Comparison of ENCODE assay signal across 28 cellular contexts in the genomic region with DNA sequence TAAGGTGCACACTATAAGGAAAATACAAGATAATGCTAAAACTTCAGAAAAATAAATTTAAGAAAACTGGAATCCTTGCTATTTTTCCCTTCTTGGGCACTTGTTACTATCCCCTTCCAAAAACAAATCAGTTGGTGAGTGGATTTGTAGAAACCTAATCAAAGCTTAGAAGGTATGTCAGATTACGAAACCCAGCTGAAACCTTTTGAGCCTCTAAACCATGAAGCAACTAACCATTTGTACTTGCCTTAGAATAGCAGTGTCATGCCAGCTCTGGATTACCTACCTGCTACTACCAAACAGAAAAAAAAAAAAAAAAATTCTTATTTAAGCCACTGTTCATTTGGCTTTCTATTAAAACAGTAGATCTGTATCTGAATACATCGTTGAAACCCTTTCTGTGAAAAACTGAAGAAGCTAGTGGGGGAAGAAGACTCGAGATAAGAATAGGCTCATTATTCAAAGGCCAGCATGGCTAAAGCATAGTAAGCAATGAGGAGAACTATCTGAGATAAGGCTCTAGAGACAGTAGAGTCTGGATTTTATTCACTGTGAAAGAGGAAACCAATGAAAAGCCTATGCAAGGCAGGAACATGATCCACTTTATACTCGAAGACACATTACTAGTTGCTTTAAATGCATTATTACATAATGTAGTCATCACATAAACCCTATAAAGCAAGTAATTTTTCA. TPM values are rescaled to one million over a fixed set of nuclear protein-coding genes. Genes with fewer than 3 reads are reported as not detected.
A peak's percentile ranks its signal among the peaks of the same experiment; 100 is the strongest.
DNase-seq lines count a peak whose midpoint lies in the region; ATAC-seq, FAIRE-seq and TF ChIP-seq lines count a peak whose summit lies in the region.
"Had no signal": no experiment of that assay in that cellular context is flagged by ENCODE, and none has a peak within 500 bp of the region (broad histone marks: within the 10 kb centered on the region; RNA-seq: fewer than 3 reads in every experiment).

No MANE protein-coding gene starts in this region.

- no peak for TF ChIP-seq CTCF in epithelial cell of proximal tubule (conservative IDR thresholded peaks at IDR 0.05; ENCODE audit: low read depth, low read length)
- no peak for TF ChIP-seq CTCF in mesothelial cell of epicardium (IDR thresholded peaks at IDR 0.05; ENCODE audit: unreplicated experiment)

- POLR2A ChIA-PET in T-cell (lab: Charles Lee), result interaction anchor here in 1 of 2 donors (0.7 kb wide), 1 partner anchor 16 kb away, joined by 8 read pairs; no protein-coding TSS in a partner anchor

- H3K27me3 Mint-ChIP-seq in mesothelial cell of epicardium (ENCODE audit: low read depth), result no peaks in the 10 kb centered on the region
- no peaks in the 10 kb centered on the region for H3K27me3 Mint-ChIP-seq in T-cell
- H3K27me3 Mint-ChIP-seq: activated CD8-positive, alpha-beta T cell treated with anti-CD3 and anti-CD28 coated beads for 36 hours; progenitor cell of endocrine pancreas had no signal

- H3K9me3 Mint-ChIP-seq in mesothelial cell of epicardium (peaks cover 5% of the 10 kb centered on the region), T-cell (no peaks in the 10 kb centered on the region)
- H3K9me3 Mint-ChIP-seq: activated CD8-positive, alpha-beta T cell treated with anti-CD3 and anti-CD28 coated beads for 36 hours had no signal

- no peak overlapping the region for H3K4me3 ChIP-seq in epithelial cell of proximal tubule (ENCODE audit: low read depth, low read length)
- H3K4me3 ChIP-seq: adrenal gland, left ventricle myocardium inferior, mucosa of descending colon, smooth muscle cell had no signal

- H3K27ac Mint-ChIP-seq in mesothelial cell of epicardium, result peak overlapping the region; percentile 31
- H3K27ac Mint-ChIP-seq in T-cell, result no peak overlapping the region
- H3K27ac Mint-ChIP-seq: activated CD8-positive, alpha-beta T cell treated with anti-CD3 and anti-CD28 coated beads for 36 hours; progenitor cell of endocrine pancreas had no signal

- CTCF ChIA-PET in T-cell (lab: Charles Lee), result interaction anchor here (0.5 to 0.9 kb wide), 6 partner anchors 26 to 1147 kb away, joined by 3 to 4 read pairs (median 3); no protein-coding TSS in a partner anchor

- DNase-seq in GM12891 (ENCODE audit: insufficient read length, low spot score), result no peak
- peak; percentile 80 for DNase-seq in OCI-M1 (lab: John Stamatoyannopoulos, UW)
- peak; percentile 39 for DNase-seq in epithelial cell of proximal tubule (ENCODE audit: low read depth)
- DNase-seq in mesothelial cell of epicardium (ENCODE audit: low spot score in 2 of 2, unreplicated experiment in 2 of 2), result no peak
- DNase-seq in activated CD4-positive, CD25-positive, alpha-beta regulatory T cell treated with anti-CD3 and anti-CD28 coated beads, Interleukin-2, amount 50 U/mL, for 72 hours, result no peak
- DNase-seq in T-cell, result no peak
- DNase-seq in HuH-7.5 (ENCODE audit: low spot score), result no peak
- DNase-seq: activated CD8-positive, alpha-beta T cell treated with anti-CD3 and anti-CD28 coated beads for 36 hours; activated T-cell treated with anti-CD3 and anti-CD28 coated beads for 4 hours; adrenal gland; foreskin fibroblast; left ventricle myocardium inferior; mucosa of descending colon; NCI-H1436 treated with DMSO at 0.1 percent for 48 hours; NCI-H2171; NCI-H524; NK-92 treated with Interleukin-12 subunit alpha and Interleukin-12 subunit beta, amount 100 ng/mL, for 24 hours; stimulated activated CD4-positive, alpha-beta T cell treated with anti-CD3 and anti-CD28 coated beads, Interleukin-4, amount 100 ng/mL, for 1 hour; stimulated activated naive CD4-positive, alpha-beta T cell; T-helper 9 cell had no signal

- H3K4me3 Mint-ChIP-seq in mesothelial cell of epicardium (no peak overlapping the region), T-cell (no peak overlapping the region)
- H3K4me3 Mint-ChIP-seq: activated CD8-positive, alpha-beta T cell treated with anti-CD3 and anti-CD28 coated beads for 36 hours; CD14-positive monocyte; neural crest cell had no signal

- H3K36me3 Mint-ChIP-seq in mesothelial cell of epicardium, result peaks cover 4% of the 10 kb centered on the region
- H3K36me3 Mint-ChIP-seq in T-cell, result peaks cover 46% of the 10 kb centered on the region

- peaks cover 6% of the 10 kb centered on the region for H3K4me1 Mint-ChIP-seq in mesothelial cell of epicardium
- H3K4me1 Mint-ChIP-seq in T-cell, result peaks cover 56 to 64% (median 59%) of the 10 kb centered on the region in 3 donors

- ATAC-seq in HG03565 (IDR thresholded peaks at IDR 0.05; ENCODE audit: unreplicated experiment) (no peak), T-cell (replicated peaks in 1 of 4) (no peak)
- ATAC-seq: activated CD4-positive, CD25-positive, alpha-beta regulatory T cell treated with anti-CD3 and anti-CD28 coated beads, Interleukin-2, amount 50 U/mL, for 24 hours; activated CD8-positive, alpha-beta T cell treated with anti-CD3 and anti-CD28 coated beads for 36 hours; SK-N-SH treated with all-trans-retinoic acid at 6 μM for 48 hours had no signal

- TF ChIP-seq POLR2A in GM12891 (IDR thresholded peaks at IDR 0.05; ENCODE audit: low read depth, low read length), result no peak

- FAIRE-seq in GM12891 (lab: Jason Lieb, UNC), result peak; percentile 23
- FAIRE-seq: endometrium had no signal

TF ChIP-seq in GM12891, 5 proteins besides CTCF, POLR2A, EP300 and RAD21:
- TF ChIP-seq PAX5 (IDR thresholded peaks at IDR 0.05; ENCODE audit: insufficient read depth, low read length, severe bottlenecking), result no peak
- TF ChIP-seq TAF1 (IDR thresholded peaks at IDR 0.05; ENCODE audit: low read depth, low read length), result no peak
- no peak for TF ChIP-seq SPI1 (IDR thresholded peaks at IDR 0.05; ENCODE audit: low read depth, low read length)
- TF ChIP-seq POLR2AphosphoS5 (IDR thresholded peaks at IDR 0.05; ENCODE audit: low read depth, low read length), result no peak

RNA-seq across cellular contexts. Expression of gene OSBPL8, which starts 30.2 kb away (rescaled TPM):
- 10.0 TPM for polyA plus RNA-seq in GM12891 (2012; ENCODE audit: low read depth, missing spikeins)
- total RNA-seq in epithelial cell of proximal tubule, result 38.8 and 46.5 TPM in 2 replicates
- total RNA-seq in mesothelial cell of epicardium, result 50.8 to 51.5 TPM (median 51.5 TPM) in 3 replicates
- total RNA-seq in T-cell, result 100 to 1,000 TPM; 122 to 152 (median 130) TPM

Comparison
In these comparisons a context has a peak if more than half of its experiments do, and no peak if none do; other contexts are left out.
1. DNase-seq: peak in OCI-M1 (single experiment) and epithelial cell of proximal tubule (single experiment); none in GM12891 (single experiment), mesothelial cell of epicardium (0 of 2), activated CD4-positive, CD25-positive, alpha-beta regulatory T cell treated with anti-CD3 and anti-CD28 coated beads, Interleukin-2, amount 50 U/mL, for 72 hours (single experiment), T-cell (0 of 34) and HuH-7.5 (single experiment).